In the genomic region with DNA sequence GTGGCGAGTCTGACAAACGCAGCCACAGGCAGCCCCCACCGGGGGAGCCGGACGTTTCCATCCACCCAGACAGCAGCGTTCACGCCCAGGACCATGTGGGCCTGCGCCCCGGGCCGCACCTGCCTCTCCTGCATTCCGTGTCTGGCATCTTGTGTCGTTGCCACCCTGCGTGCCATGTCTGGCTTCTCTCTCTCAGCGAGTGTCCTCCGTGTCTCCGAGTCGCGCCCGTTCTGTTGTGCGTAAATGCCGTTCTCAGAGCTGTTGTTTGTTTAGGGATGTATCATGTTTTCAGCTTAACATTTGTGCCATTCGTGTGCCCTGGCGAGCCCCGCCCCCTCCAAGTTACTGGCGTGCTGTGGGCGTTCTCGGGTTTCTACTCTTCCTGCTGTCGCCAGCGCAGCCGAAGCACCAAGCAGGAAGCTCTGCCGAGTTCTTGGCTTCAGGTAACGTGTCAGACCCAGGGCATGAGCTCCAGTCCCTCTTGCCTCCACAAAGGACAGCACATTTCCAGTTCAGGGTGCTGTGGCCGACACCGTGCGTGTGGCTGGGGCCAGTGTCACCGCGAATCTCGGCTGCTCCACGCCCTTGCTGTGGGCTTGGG, we compare ENCODE assay signal across 9 cellular contexts. TPM values are rescaled to one million over a fixed set of nuclear protein-coding genes. Genes with fewer than 3 reads are reported as not detected.
A peak's percentile ranks its signal among the peaks of the same experiment; 100 is the strongest.
DNase-seq lines count a peak whose midpoint lies in the region; ATAC-seq, FAIRE-seq and TF ChIP-seq lines count a peak whose summit lies in the region.
"Had no signal": no experiment of that assay in that cellular context is flagged by ENCODE, and none has a peak within 500 bp of the region (broad histone marks: within the 10 kb centered on the region; RNA-seq: fewer than 3 reads in every experiment).

No MANE protein-coding gene starts in this region.

- WGBS in mesenchymal stem cell = 79% methylated on average over 39 of the region's 39 CpGs

- TF ChIP-seq CTCF in nephron (IDR thresholded peaks at IDR 0.05; ENCODE audit: unreplicated experiment in 3 of 3) = no peak
- TF ChIP-seq CTCF in coronary artery (IDR thresholded peaks at IDR 0.05) = no peak

- no peak for ATAC-seq in HG02973 (IDR thresholded peaks at IDR 0.05; ENCODE audit: unreplicated experiment)

- H3K4me1 Mint-ChIP-seq in activated CD4-positive, alpha-beta memory T cell treated with anti-CD3 and anti-CD28 coated beads for 36 hours (ENCODE audit: low read depth) = peaks cover 21% of the 10 kb centered on the region
- peaks cover 19% of the 10 kb centered on the region for H3K4me1 Mint-ChIP-seq in nephron

- H2AFZ ChIP-seq in mesenchymal stem cell (ENCODE audit: low read depth, low read length) = no peak overlapping the region

- no peak overlapping the region for H3K4me2 ChIP-seq in mesenchymal stem cell (ENCODE audit: low read length, poor library complexity, severe bottlenecking)

- H2BK5ac ChIP-seq in mesenchymal stem cell (ENCODE audit: low read depth, low read length, poor library complexity, severe bottlenecking) = no peak overlapping the region

- peaks cover 7% of the 10 kb centered on the region for H3K9me3 Mint-ChIP-seq in activated CD4-positive, alpha-beta memory T cell treated with anti-CD3 and anti-CD28 coated beads for 36 hours
- H3K9me3 Mint-ChIP-seq in nephron = peaks cover 2% of the 10 kb centered on the region

- peak overlapping the region; percentile 7 for H3K27ac Mint-ChIP-seq in activated CD4-positive, alpha-beta memory T cell treated with anti-CD3 and anti-CD28 coated beads for 36 hours
- H3K27ac Mint-ChIP-seq in nephron = no peak overlapping the region
- H3K27ac Mint-ChIP-seq: H9 had no signal

- H3K4me1 ChIP-seq in mesenchymal stem cell (ENCODE audit: control insufficient read depth, insufficient read depth, low read depth, low read length) = no peaks in the 10 kb centered on the region

- no peak overlapping the region for H2AK5ac ChIP-seq in mesenchymal stem cell (ENCODE audit: low read length, severe bottlenecking)

- CTCF ChIA-PET in activated CD4-positive, alpha-beta memory T cell treated with anti-CD3 and anti-CD28 coated beads for 36 hours (lab: Charles Lee) = interaction anchor here (0.5 to 1.5 kb wide), 4 partner anchors 10 to 40 kb away, joined by 3 to 7 read pairs (median 4); no protein-coding TSS in a partner anchor

- no peak for TF ChIP-seq POLR2A in GM12891 (IDR thresholded peaks at IDR 0.05; ENCODE audit: low read depth, low read length)

- H3K4ac ChIP-seq in mesenchymal stem cell (ENCODE audit: low read depth in 1 of 2, low read length in 2 of 2) = no peak overlapping the region

- no peaks in the 10 kb centered on the region for H3K9me3 ChIP-seq in mesenchymal stem cell (ENCODE audit: control insufficient read depth, low read length)

- no peak for FAIRE-seq in GM12891 (lab: Jason Lieb, UNC)

- no peak overlapping the region for H4K8ac ChIP-seq in mesenchymal stem cell (ENCODE audit: low read length)

- no peaks in the 10 kb centered on the region for H3K36me3 Mint-ChIP-seq in activated CD4-positive, alpha-beta memory T cell treated with anti-CD3 and anti-CD28 coated beads for 36 hours
- no peaks in the 10 kb centered on the region for H3K36me3 Mint-ChIP-seq in nephron (ENCODE audit: low read depth)

- H3K4me3 Mint-ChIP-seq in activated CD4-positive, alpha-beta memory T cell treated with anti-CD3 and anti-CD28 coated beads for 36 hours = peak overlapping the region; percentile 62
- H3K4me3 Mint-ChIP-seq in nephron = peak overlapping the region in 2 of 3 experiments; percentile 13 to 36
- H3K4me3 Mint-ChIP-seq: H9 had no signal

- H3K27ac ChIP-seq in coronary artery = no peak overlapping the region
- no peak overlapping the region for H3K27ac ChIP-seq in mesenchymal stem cell (ENCODE audit: low read length, poor library complexity, severe bottlenecking)

- no peak overlapping the region for H3K18ac ChIP-seq in mesenchymal stem cell (ENCODE audit: low read depth in 1 of 2, low read length in 2 of 2)

- no peak overlapping the region for H2BK120ac ChIP-seq in mesenchymal stem cell (ENCODE audit: low read depth, low read length)

- H3K27me3 ChIP-seq in mesenchymal stem cell (ENCODE audit: control insufficient read depth in 1 of 2, insufficient read depth in 1 of 2, low read length in 2 of 2) = peaks cover 13 to 89% of the 10 kb centered on the region in 2 experiments

- H3K23ac ChIP-seq in mesenchymal stem cell (ENCODE audit: low read length in 2 of 2) = no peak overlapping the region

- H3K14ac ChIP-seq in mesenchymal stem cell (ENCODE audit: low read length in 2 of 2) = no peak overlapping the region

- POLR2A ChIA-PET in activated CD4-positive, alpha-beta memory T cell treated with anti-CD3 and anti-CD28 coated beads for 36 hours (lab: Charles Lee) = interaction anchor here (1.9 kb wide), 1 partner anchor 10 kb away, joined by 5 read pairs; no protein-coding TSS in a partner anchor

- H3K36me3 ChIP-seq in mesenchymal stem cell (ENCODE audit: control insufficient read depth in 1 of 2, insufficient read depth in 2 of 2, low read depth in 1 of 2, low read length in 2 of 2) = no peaks in the 10 kb centered on the region

- DNase-seq in DMS153 (lab: John Stamatoyannopoulos, UW) (peak; percentile 57), NCI-H187 (lab: John Stamatoyannopoulos, UW) (peak; percentile 32 to 60), coronary artery (ENCODE audit: low spot score) (no peak), GM12891 (ENCODE audit: insufficient read length, low spot score) (no peak), mesenchymal stem cell (no peak)
- peak; percentile 71 for DNase-seq in activated CD4-positive, alpha-beta memory T cell treated with anti-CD3 and anti-CD28 coated beads for 36 hours
- DNase-seq: H9 had no signal

- intact Hi-C loops in activated CD4-positive, alpha-beta memory T cell treated with anti-CD3 and anti-CD28 coated beads for 36 hours (cut with micrococcal nuclease) = no loop called here

- H2BK12ac ChIP-seq in mesenchymal stem cell (ENCODE audit: low read length in 2 of 2) = no peak overlapping the region

- H3K4me3 ChIP-seq in coronary artery (no peak overlapping the region), mesenchymal stem cell (ENCODE audit: insufficient read depth in 1 of 2, low read depth in 1 of 2, low read length in 2 of 2) (no peak overlapping the region)

- H2BK15ac ChIP-seq in mesenchymal stem cell (ENCODE audit: low read depth, poor library complexity, severe bottlenecking) = no peak overlapping the region

- peaks cover 1% of the 10 kb centered on the region for H3K27me3 Mint-ChIP-seq in activated CD4-positive, alpha-beta memory T cell treated with anti-CD3 and anti-CD28 coated beads for 36 hours
- H3K27me3 Mint-ChIP-seq in nephron (ENCODE audit: low read depth) = peaks cover 59% of the 10 kb centered on the region

- no peak overlapping the region for H3K9ac ChIP-seq in mesenchymal stem cell (ENCODE audit: low read length)

- no peaks in the 10 kb centered on the region for H3K79me1 ChIP-seq in mesenchymal stem cell (replicated peaks; ENCODE audit: low read length, poor library complexity, severe bottlenecking)

- H4K91ac ChIP-seq in mesenchymal stem cell (ENCODE audit: low read length) = no peak overlapping the region

TF ChIP-seq in GM12891, 5 proteins besides CTCF, POLR2A, EP300 and RAD21:
- TF ChIP-seq PAX5 (IDR thresholded peaks at IDR 0.05; ENCODE audit: insufficient read depth, low read length, severe bottlenecking) (no peak), POLR2AphosphoS5 (IDR thresholded peaks at IDR 0.05; ENCODE audit: low read depth, low read length) (no peak), TAF1 (IDR thresholded peaks at IDR 0.05; ENCODE audit: low read depth, low read length) (no peak), SPI1 (IDR thresholded peaks at IDR 0.05; ENCODE audit: low read depth, low read length) (no peak), POU2F2 (IDR thresholded peaks at IDR 0.05; ENCODE audit: low read depth, low read length) (no peak)
TF ChIP-seq in GM12891: peak in this region for 0.

RNA-seq across cellular contexts. Expression of a gene that starts 34.6 kb away (rescaled TPM):
- total RNA-seq in activated CD4-positive, alpha-beta memory T cell treated with anti-CD3 and anti-CD28 coated beads for 36 hours = 10 to 100 TPM; 29.8 to 30.5 TPM
- polyA plus RNA-seq in GM12891 (2012; ENCODE audit: low read depth, missing spikeins) = 18.0 TPM
- polyA plus RNA-seq in mesenchymal stem cell (2013, experiment 1 of 2) = 16.6 TPM
- 15.7 TPM for polyA plus RNA-seq in mesenchymal stem cell (2013, experiment 2 of 2)

RNA-seq across cellular contexts. Expression of a gene that starts 34.8 kb away (rescaled TPM):
- total RNA-seq in activated CD4-positive, alpha-beta memory T cell treated with anti-CD3 and anti-CD28 coated beads for 36 hours = 10 to 100 TPM; 18.3 to 21.3 TPM
- 11.1 TPM for polyA plus RNA-seq in GM12891 (2012; ENCODE audit: low read depth, missing spikeins)
- polyA plus RNA-seq in mesenchymal stem cell (2013, experiment 1 of 2) = 4.3 TPM
- 4.4 TPM for polyA plus RNA-seq in mesenchymal stem cell (2013, experiment 2 of 2)

Comparison
In these comparisons a context has a peak if more than half of its experiments do, and no peak if none do; other contexts are left out.
1. DNase-seq: peak in DMS153 (single experiment), NCI-H187 (2 of 2) and activated CD4-positive, alpha-beta memory T cell treated with anti-CD3 and anti-CD28 coated beads for 36 hours (single experiment); none in coronary artery (single experiment), GM12891 (single experiment) and mesenchymal stem cell (single experiment).